ENCODE assay signal across 13 cellular contexts in genomic region chr7:148712610-148713330, GRCh38. TPM values are rescaled to one million over a fixed set of nuclear protein-coding genes. Genes with fewer than 3 reads are reported as not detected.
DNase-seq lines count a peak whose midpoint lies in the region; ATAC-seq and TF ChIP-seq lines count a peak whose summit lies in the region.
"Had no signal": no experiment of that assay in that cellular context is flagged by ENCODE, and none has a peak within 500 bp of the region (broad histone marks: within the 10 kb centered on the region; RNA-seq: fewer than 3 reads in every experiment).

No MANE protein-coding gene starts in this region.

- intact Hi-C loops in gastrocnemius medialis (cut with DNase I; ENCODE audit: low total_unique reads), result no loop called here

- peaks cover 86% of the 10 kb centered on the region for H3K4me1 Mint-ChIP-seq in activated naive CD8-positive, alpha-beta T cell (ENCODE audit: low read depth)
- peaks cover 72% of the 10 kb centered on the region for H3K4me1 Mint-ChIP-seq in activated naive CD8-positive, alpha-beta T cell treated with anti-CD3 and anti-CD28 coated beads for 36 hours
- peaks cover 70% of the 10 kb centered on the region for H3K4me1 Mint-ChIP-seq in stimulated activated effector memory CD8-positive, alpha-beta T cell treated with anti-CD3 and anti-CD28 coated beads, Interleukin-12 subunit alpha, Interleukin-12 subunit beta, amount 100 ng/mL, for 72 hours
- peaks cover 50 to 78% of the 10 kb centered on the region in 2 donors for H3K4me1 Mint-ChIP-seq in effector memory CD8-positive, alpha-beta T cell (ENCODE audit: low read depth in 2 of 2)

- peak overlapping the region in 1 of 4 donors; percentile 4 for H3K27ac ChIP-seq in gastrocnemius medialis
- H3K27ac ChIP-seq: esophagus muscularis mucosa, skin epidermis had no signal

- no peak overlapping the region for H3K27ac Mint-ChIP-seq in activated naive CD8-positive, alpha-beta T cell
- no peak overlapping the region for H3K27ac Mint-ChIP-seq in activated naive CD8-positive, alpha-beta T cell treated with anti-CD3 and anti-CD28 coated beads for 36 hours
- no peak overlapping the region for H3K27ac Mint-ChIP-seq in stimulated activated effector memory CD8-positive, alpha-beta T cell treated with anti-CD3 and anti-CD28 coated beads, Interleukin-12 subunit alpha, Interleukin-12 subunit beta, amount 100 ng/mL, for 72 hours
- no peak overlapping the region for H3K27ac Mint-ChIP-seq in effector memory CD8-positive, alpha-beta T cell

- H3K9me3 Mint-ChIP-seq in activated naive CD8-positive, alpha-beta T cell (ENCODE audit: low read depth), result no peaks in the 10 kb centered on the region
- H3K9me3 Mint-ChIP-seq in activated naive CD8-positive, alpha-beta T cell treated with anti-CD3 and anti-CD28 coated beads for 36 hours, result peaks cover 3% of the 10 kb centered on the region
- no peaks in the 10 kb centered on the region for H3K9me3 Mint-ChIP-seq in stimulated activated effector memory CD8-positive, alpha-beta T cell treated with anti-CD3 and anti-CD28 coated beads, Interleukin-12 subunit alpha, Interleukin-12 subunit beta, amount 100 ng/mL, for 72 hours
- H3K9me3 Mint-ChIP-seq in effector memory CD8-positive, alpha-beta T cell, result no peaks in the 10 kb centered on the region

- no peak for DNase-seq in activated naive CD8-positive, alpha-beta T cell treated with anti-CD3 and anti-CD28 coated beads for 36 hours
- DNase-seq in SK-N-DZ (ENCODE audit: low spot score) (peak; percentile 17), GF-D8 (lab: John Stamatoyannopoulos, UW) (no peak), gastrocnemius medialis (no peak)
- no peak for DNase-seq in stimulated activated effector memory CD8-positive, alpha-beta T cell treated with anti-CD3 and anti-CD28 coated beads, Interleukin-12 subunit alpha, Interleukin-12 subunit beta, amount 100 ng/mL, for 72 hours (ENCODE audit: low spot score in 2 of 2)
- DNase-seq in effector memory CD8-positive, alpha-beta T cell, result no peak
- DNase-seq: amygdala, HCEC 1CT, KG1 had no signal

- TF ChIP-seq CTCF in gastrocnemius medialis (IDR thresholded peaks at IDR 0.05 in 4 of 5, conservative IDR thresholded peaks at IDR 0.05 in 1 of 5), result no peak

- H3K9me3 ChIP-seq in gastrocnemius medialis, result no peaks in the 10 kb centered on the region
- H3K9me3 ChIP-seq: esophagus muscularis mucosa had no signal

- in situ Hi-C loops in gastrocnemius medialis (cut with MboI; ENCODE audit: low sequenced_read_pairs in 4 of 4), result loop anchor here in 2 of 4 donors (25.0 kb wide), 1 partner anchor 250 kb away; no protein-coding TSS in a partner anchor

- ATAC-seq in HG02678 (IDR thresholded peaks at IDR 0.05; ENCODE audit: unreplicated experiment) (peak; percentile 46), gastrocnemius medialis (no peak)
- ATAC-seq in stimulated activated effector memory CD8-positive, alpha-beta T cell treated with anti-CD3 and anti-CD28 coated beads, Interleukin-12 subunit alpha, Interleukin-12 subunit beta, amount 100 ng/mL, for 72 hours, result peak; percentile 56
- no peak for ATAC-seq in effector memory CD8-positive, alpha-beta T cell (replicated peaks)

- H3K27me3 ChIP-seq in gastrocnemius medialis, result no peaks in the 10 kb centered on the region
- H3K27me3 ChIP-seq: esophagus muscularis mucosa had no signal

- TF ChIP-seq POLR2A in gastrocnemius medialis (IDR thresholded peaks at IDR 0.05), result no peak

- H3K27me3 Mint-ChIP-seq in activated naive CD8-positive, alpha-beta T cell, result no peaks in the 10 kb centered on the region
- H3K27me3 Mint-ChIP-seq in activated naive CD8-positive, alpha-beta T cell treated with anti-CD3 and anti-CD28 coated beads for 36 hours, result no peaks in the 10 kb centered on the region
- H3K27me3 Mint-ChIP-seq in effector memory CD8-positive, alpha-beta T cell, result no peaks in the 10 kb centered on the region

- peaks cover 9% of the 10 kb centered on the region for H3K36me3 Mint-ChIP-seq in activated naive CD8-positive, alpha-beta T cell
- H3K36me3 Mint-ChIP-seq in activated naive CD8-positive, alpha-beta T cell treated with anti-CD3 and anti-CD28 coated beads for 36 hours, result peaks cover 39% of the 10 kb centered on the region
- peaks cover 5% of the 10 kb centered on the region for H3K36me3 Mint-ChIP-seq in stimulated activated effector memory CD8-positive, alpha-beta T cell treated with anti-CD3 and anti-CD28 coated beads, Interleukin-12 subunit alpha, Interleukin-12 subunit beta, amount 100 ng/mL, for 72 hours
- peaks cover 20% of the 10 kb centered on the region for H3K36me3 Mint-ChIP-seq in effector memory CD8-positive, alpha-beta T cell (ENCODE audit: insufficient read depth)

- H3K4me1 ChIP-seq in gastrocnemius medialis, result peaks cover 55 to 72% of the 10 kb centered on the region in 2 donors

- no peaks in the 10 kb centered on the region for H3K36me3 ChIP-seq in gastrocnemius medialis
- H3K36me3 ChIP-seq: esophagus muscularis mucosa had no signal

- H3K4me3 Mint-ChIP-seq in activated naive CD8-positive, alpha-beta T cell, result peak overlapping the region; percentile 8
- no peak overlapping the region for H3K4me3 Mint-ChIP-seq in activated naive CD8-positive, alpha-beta T cell treated with anti-CD3 and anti-CD28 coated beads for 36 hours
- H3K4me3 Mint-ChIP-seq in stimulated activated effector memory CD8-positive, alpha-beta T cell treated with anti-CD3 and anti-CD28 coated beads, Interleukin-12 subunit alpha, Interleukin-12 subunit beta, amount 100 ng/mL, for 72 hours, result no peak overlapping the region
- no peak overlapping the region for H3K4me3 Mint-ChIP-seq in effector memory CD8-positive, alpha-beta T cell

- H3K4me3 ChIP-seq in gastrocnemius medialis, result no peak overlapping the region
- H3K4me3 ChIP-seq: esophagus muscularis mucosa, skin epidermis had no signal

RNA-seq across cellular contexts. Expression of gene CUL1, which starts 14.1 kb away (rescaled TPM):
- 10 to 100 TPM; 72.7 to 75.3 TPM for total RNA-seq in activated naive CD8-positive, alpha-beta T cell treated with anti-CD3 and anti-CD28 coated beads for 36 hours
- 50.5 and 52.6 TPM in 2 replicates for polyA plus RNA-seq in SK-N-DZ (2014; cell fraction: cytosol; rRNA removed)
- 35.6 and 51.8 TPM in 2 replicates for polyA plus RNA-seq in SK-N-DZ (2014; cell fraction: nucleus; rRNA removed)
- total RNA-seq in gastrocnemius medialis, result 100 to 1,000 TPM in 1 of 4 donors, 10 to 100 TPM in 3; 78.7 to 101 (median 84.6) TPM

Comparison
In these comparisons a context has a peak if more than half of its experiments do, and no peak if none do; other contexts are left out.
1. ATAC-seq: peak in HG02678 (single experiment) and stimulated activated effector memory CD8-positive, alpha-beta T cell treated with anti-CD3 and anti-CD28 coated beads, Interleukin-12 subunit alpha, Interleukin-12 subunit beta, amount 100 ng/mL, for 72 hours (single experiment); none in effector memory CD8-positive, alpha-beta T cell (single experiment) and gastrocnemius medialis (0 of 2).